29 cellular contexts compared by ENCODE assay signal in genomic region chr2:11337909-11338308, GRCh38.
"Had no signal": no experiment of that assay in that cellular context is flagged by ENCODE, and none has a peak within 500 bp of the region (broad histone marks: within the 10 kb centered on the region; RNA-seq: fewer than 3 reads in every experiment).

No MANE protein-coding gene starts in this region.

- DNase-seq: hypothalamus; immature natural killer cell; kidney; left colon; left lung; lower lobe of right lung; mammary epithelial cell; mesenchymal stem cell; naive thymus-derived CD8-positive, alpha-beta T cell; nucleus accumbens; pancreas; posterior cingulate gyrus; retina; right cardiac atrium; sigmoid colon; small intestine; spleen; stimulated activated CD4-positive, alpha-beta T cell treated with anti-CD3 and anti-CD28 coated beads, Interleukin-4, amount 100 ng/mL, for 24 hours; stimulated activated naive CD4-positive, alpha-beta T cell; upper lobe of left lung had no signal

- H3K36me3 Mint-ChIP-seq: immature natural killer cell; stimulated activated effector memory CD8-positive, alpha-beta T cell treated with anti-CD3 and anti-CD28 coated beads, Interleukin-12 subunit alpha, Interleukin-12 subunit beta, amount 100 ng/mL, for 72 hours had no signal

- H3K27ac ChIP-seq: left lung, lower lobe of right lung, pancreas, prostate gland, spleen, suprapubic skin, thoracic aorta, tibial nerve, upper lobe of left lung, vagina had no signal

- FAIRE-seq: islet of Langerhans, kidney, pancreas, small intestine had no signal

- H3K4me3 Mint-ChIP-seq: immature natural killer cell; naive thymus-derived CD8-positive, alpha-beta T cell; nephron; stimulated activated effector memory CD8-positive, alpha-beta T cell treated with anti-CD3 and anti-CD28 coated beads, Interleukin-12 subunit alpha, Interleukin-12 subunit beta, amount 100 ng/mL, for 72 hours; stimulated activated naive CD8-positive, alpha-beta T cell treated with anti-CD3 and anti-CD28 coated beads, Interleukin-15, Interleukin-2, amounts not matched to agents 100 ng/mL and 50 ng/mL, for 24 hours had no signal

- H3K9me3 Mint-ChIP-seq: immature natural killer cell; stimulated activated effector memory CD8-positive, alpha-beta T cell treated with anti-CD3 and anti-CD28 coated beads, Interleukin-12 subunit alpha, Interleukin-12 subunit beta, amount 100 ng/mL, for 72 hours; stimulated activated naive CD8-positive, alpha-beta T cell treated with anti-CD3 and anti-CD28 coated beads, Interleukin-15, Interleukin-2, amounts not matched to agents 100 ng/mL and 50 ng/mL, for 24 hours had no signal

- H3K4me1 ChIP-seq: prostate gland had no signal

- H3K27ac Mint-ChIP-seq: immature natural killer cell; nephron; stimulated activated effector memory CD8-positive, alpha-beta T cell treated with anti-CD3 and anti-CD28 coated beads, Interleukin-12 subunit alpha, Interleukin-12 subunit beta, amount 100 ng/mL, for 72 hours; stimulated activated naive CD8-positive, alpha-beta T cell treated with anti-CD3 and anti-CD28 coated beads, Interleukin-15, Interleukin-2, amounts not matched to agents 100 ng/mL and 50 ng/mL, for 24 hours had no signal

- H3K36me3 ChIP-seq: left lung, lower lobe of right lung, pancreas, prostate gland, sigmoid colon, spleen, suprapubic skin, thoracic aorta, upper lobe of left lung, vagina had no signal

- H3K27me3 ChIP-seq: left lung, pancreas, sigmoid colon, spleen, suprapubic skin, tibial nerve, upper lobe of left lung, vagina had no signal

- H3K27me3 Mint-ChIP-seq: naive thymus-derived CD8-positive, alpha-beta T cell; stimulated activated naive CD8-positive, alpha-beta T cell treated with anti-CD3 and anti-CD28 coated beads, Interleukin-15, Interleukin-2, amounts not matched to agents 100 ng/mL and 50 ng/mL, for 24 hours had no signal

- H3K4me3 ChIP-seq: left lung, lower lobe of right lung, pancreas, prostate gland, sigmoid colon, spleen, suprapubic skin, thoracic aorta, tibial nerve, upper lobe of left lung, vagina had no signal

- ATAC-seq: left colon; left lung; lower lobe of right lung; naive thymus-derived CD8-positive, alpha-beta T cell; pancreas; right cardiac atrium; stimulated activated effector memory CD8-positive, alpha-beta T cell treated with anti-CD3 and anti-CD28 coated beads, Interleukin-12 subunit alpha, Interleukin-12 subunit beta, amount 100 ng/mL, for 72 hours had no signal

- H3K9me3 ChIP-seq: left lung, lower lobe of right lung, pancreas, prostate gland, sigmoid colon, suprapubic skin, thoracic aorta, tibial nerve, upper lobe of left lung, vagina had no signal
